14 cellular contexts compared by ENCODE assay signal in the genomic region with DNA sequence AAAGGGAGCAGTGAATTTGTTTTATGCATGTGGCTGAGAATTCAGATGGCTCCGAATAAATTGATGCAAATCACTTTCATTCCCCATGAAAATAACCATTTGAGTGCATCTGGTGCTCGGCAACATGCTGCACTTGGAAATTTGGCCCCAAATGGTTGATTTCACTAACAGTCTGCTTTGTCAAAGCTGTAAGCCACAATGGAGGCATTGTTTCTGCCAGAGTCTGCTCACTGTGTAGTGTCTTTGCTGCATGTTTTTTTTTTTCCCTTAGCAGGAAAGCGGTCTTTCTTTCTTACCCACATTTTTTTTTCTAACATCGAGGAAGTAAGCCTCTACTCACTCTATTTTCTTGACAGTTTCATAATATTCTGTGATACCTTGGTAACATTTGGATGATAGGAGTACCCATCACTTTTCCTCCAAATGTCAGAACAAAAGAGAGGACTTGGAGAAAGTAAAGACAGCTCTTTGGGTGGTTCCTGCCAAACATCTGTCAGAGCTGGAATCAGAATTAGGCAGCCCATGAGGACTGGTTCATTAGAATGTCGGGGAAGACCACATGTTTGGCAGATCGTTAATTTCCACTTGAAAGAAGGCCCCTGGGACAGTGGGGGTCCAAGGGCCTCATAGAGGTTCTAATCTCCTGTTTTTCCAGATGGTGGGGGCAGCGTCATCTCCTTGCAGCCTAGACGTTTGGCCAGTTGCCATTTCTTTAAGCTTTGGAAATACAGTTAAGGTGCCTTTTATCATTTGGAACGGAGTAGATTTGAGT.
DNase-seq lines count a peak whose midpoint lies in the region; ATAC-seq and TF ChIP-seq lines count a peak whose summit lies in the region.
"Had no signal": no experiment of that assay in that cellular context is flagged by ENCODE, and none has a peak within 500 bp of the region (broad histone marks: within the 10 kb centered on the region; RNA-seq: fewer than 3 reads in every experiment).

No MANE protein-coding gene starts in this region.

- TF ChIP-seq CTCF in brain (conservative IDR thresholded peaks at IDR 0.05), result no peak

- intact Hi-C loops in sciatic nerve (cut with DNase I), result no loop called here

- H3K27ac Mint-ChIP-seq in brain, result peak overlapping the region; percentile 77 to 93 (median 89)
- H3K27ac Mint-ChIP-seq: activated CD8-positive, alpha-beta T cell treated with anti-CD3 and anti-CD28 coated beads, Interleukin-2, amount 10 ng/mL, durations not matched to agents 7 days and 5 days; CD14-positive monocyte had no signal

- no peaks in the 10 kb centered on the region for H3K27me3 Mint-ChIP-seq in brain
- H3K27me3 Mint-ChIP-seq in activated T-cell treated with anti-CD3 and anti-CD28 coated beads, Interleukin-2, amount 50 U/mL, for 4 hours (ENCODE audit: low read depth), result peaks cover 3% of the 10 kb centered on the region

- H3K4me1 Mint-ChIP-seq in brain, result peaks cover 74% of the 10 kb centered on the region
- H3K4me1 Mint-ChIP-seq in activated T-cell treated with anti-CD3 and anti-CD28 coated beads, Interleukin-2, amount 50 U/mL, for 4 hours (ENCODE audit: low read depth), result no peaks in the 10 kb centered on the region
- H3K4me1 Mint-ChIP-seq: CD14-positive monocyte had no signal

- H3K9me3 Mint-ChIP-seq in brain, result no peaks in the 10 kb centered on the region
- no peaks in the 10 kb centered on the region for H3K9me3 Mint-ChIP-seq in activated T-cell treated with anti-CD3 and anti-CD28 coated beads, Interleukin-2, amount 50 U/mL, for 4 hours
- H3K9me3 Mint-ChIP-seq: CD14-positive monocyte had no signal

- peak overlapping the region; percentile 38 to 80 (median 75) for H3K4me3 Mint-ChIP-seq in brain
- no peak overlapping the region for H3K4me3 Mint-ChIP-seq in activated T-cell treated with anti-CD3 and anti-CD28 coated beads, Interleukin-2, amount 50 U/mL, for 4 hours
- H3K4me3 Mint-ChIP-seq: activated CD8-positive, alpha-beta T cell treated with anti-CD3 and anti-CD28 coated beads, Interleukin-2, amount 10 ng/mL, durations not matched to agents 7 days and 5 days; CD14-positive monocyte had no signal

- DNase-seq in NCI-H446 treated with DMSO at 0.1 percent for 48 hours (lab: John Stamatoyannopoulos, UW) (peak; percentile 44), inferior parietal cortex (ENCODE audit: extremely low spot score) (peak; percentile 83), sciatic nerve (ENCODE audit: low spot score) (no peak), activated gamma-delta T cell (lab: John Stamatoyannopoulos, UW) (no peak)
- no peak for DNase-seq in activated T-cell treated with anti-CD3 and anti-CD28 coated beads, Interleukin-2, amount 50 U/mL, for 4 hours
- DNase-seq: activated CD8-positive, alpha-beta T cell treated with anti-CD3 and anti-CD28 coated beads, Interleukin-2, amount 10 ng/mL, durations not matched to agents 7 days and 5 days; activated effector memory CD4-positive, alpha-beta T cell treated with anti-CD3 and anti-CD28 coated beads, Interleukin-2, amount 50 U/mL, for 16 hours; GF-D8; NCI-H345; T-helper 9 cell had no signal

- peaks cover 8% of the 10 kb centered on the region for H3K36me3 Mint-ChIP-seq in brain
- H3K36me3 Mint-ChIP-seq in activated T-cell treated with anti-CD3 and anti-CD28 coated beads, Interleukin-2, amount 50 U/mL, for 4 hours (ENCODE audit: insufficient read depth), result no peaks in the 10 kb centered on the region
- H3K36me3 Mint-ChIP-seq: CD14-positive monocyte had no signal

- ATAC-seq in sciatic nerve (peak; percentile 92), HG03280 (IDR thresholded peaks at IDR 0.05; ENCODE audit: unreplicated experiment) (no peak), GM21717 (IDR thresholded peaks at IDR 0.05; ENCODE audit: unreplicated experiment) (no peak)
- no peak for ATAC-seq in activated T-cell treated with anti-CD3 and anti-CD28 coated beads, Interleukin-2, amount 50 U/mL, for 4 hours
- ATAC-seq: activated CD8-positive, alpha-beta T cell treated with anti-CD3 and anti-CD28 coated beads, Interleukin-2, amount 10 ng/mL, durations not matched to agents 7 days and 5 days had no signal

Comparison
In these comparisons a context has a peak if more than half of its experiments do, and no peak if none do; other contexts are left out.
1. DNase-seq: peak in NCI-H446 treated with DMSO at 0.1 percent for 48 hours (single experiment) and inferior parietal cortex (single experiment); none in sciatic nerve (single experiment), activated gamma-delta T cell (single experiment) and activated T-cell treated with anti-CD3 and anti-CD28 coated beads, Interleukin-2, amount 50 U/mL, for 4 hours (single experiment).